1 cellular context compared by ENCODE assay signal in genomic region chr3:160280836-160281235, GRCh38.
TF ChIP-seq lines count a peak whose summit lies in the region.

No MANE protein-coding gene starts in this region.

TF ChIP-seq in WTC11, 78 proteins besides CTCF, POLR2A, EP300 and RAD21 (continued from another document):
- TF ChIP-seq ZNF281 (CRISPR knock-in tag; IDR thresholded peaks at IDR 0.05) (no peak), GRHL2 (CRISPR knock-in tag; IDR thresholded peaks at IDR 0.05; ENCODE audit: insufficient replicate concordance, severe bottlenecking) (no peak), MXD4 (CRISPR knock-in tag; IDR thresholded peaks at IDR 0.05; ENCODE audit: borderline replicate concordance) (no peak), PREB (CRISPR knock-in tag; IDR thresholded peaks at IDR 0.05; ENCODE audit: borderline replicate concordance) (no peak), ZNF138 (CRISPR knock-in tag; conservative IDR thresholded peaks at IDR 0.05) (no peak), KAT7 (CRISPR knock-in tag; IDR thresholded peaks at IDR 0.05; ENCODE audit: borderline replicate concordance) (no peak), STAT6 (CRISPR knock-in tag; conservative IDR thresholded peaks at IDR 0.05; ENCODE audit: low read depth) (no peak)
